ENCODE assay signal across 3 cellular contexts in the genomic region with DNA sequence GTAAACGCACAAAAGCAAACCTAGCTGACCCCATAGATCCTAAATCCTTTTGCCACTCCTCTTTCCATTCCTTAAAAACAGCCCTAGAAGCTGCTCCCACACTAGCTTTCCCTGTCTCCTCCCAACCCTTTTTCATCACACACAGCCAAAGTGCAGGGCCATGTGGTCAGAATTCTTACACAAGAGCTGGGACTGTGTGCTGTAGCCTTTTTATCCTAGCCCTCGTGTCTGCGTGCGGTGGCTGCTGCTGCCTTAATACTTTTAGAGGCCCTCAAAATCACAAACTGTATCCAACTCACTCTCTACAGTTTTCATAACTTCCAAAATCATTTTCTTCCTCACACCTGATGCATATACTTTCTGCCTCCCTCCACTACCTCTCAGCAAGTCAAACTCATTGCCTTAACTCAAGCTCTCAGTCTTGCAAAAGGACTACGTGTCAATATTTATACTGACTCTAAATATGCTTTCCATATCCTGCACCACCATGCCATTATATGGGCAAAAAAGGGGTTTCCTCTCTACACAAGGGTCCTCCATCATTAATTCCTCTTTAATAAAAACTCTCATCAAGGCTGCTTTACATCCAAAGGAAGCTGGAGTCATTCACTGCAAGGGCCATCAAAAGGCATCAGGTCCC.
TF ChIP-seq lines count a peak whose summit lies in the region.

No MANE protein-coding gene starts in this region.

TF ChIP-seq in HEK293, 187 proteins besides CTCF, POLR2A, EP300 and RAD21:
- TF ChIP-seq ZNF600 (tag by site-specific recombination; IDR thresholded peaks at IDR 0.05), result peak; percentile 94
TF ChIP-seq in HEK293: peak in this region for 1; not testable (repeated sequence) for 186.

TF ChIP-seq in K562, 482 proteins besides CTCF, POLR2A, EP300 and RAD21:
- peak in 1 of 2 experiments; percentile 89; a peak in 2 of 3 replicates for TF ChIP-seq CBX3 (IDR thresholded peaks at IDR 0.05; ENCODE audit: borderline replicate concordance in 1 of 2, low read length in 2 of 2)
- peak; percentile 92 for TF ChIP-seq CBX5 (IDR thresholded peaks at IDR 0.05; ENCODE audit: borderline replicate concordance, low read depth)
- peak; percentile 75 for TF ChIP-seq TRIM28 (IDR thresholded peaks at IDR 0.05)

TF ChIP-seq in HepG2, 621 proteins besides CTCF, POLR2A, EP300 and RAD21:
- TF ChIP-seq ZNF12 (CRISPR knock-in tag; IDR thresholded peaks at IDR 0.05) (0 out of 2 replicates have a peak, but pooled peaks have one; percentile 60), CEBPB (IDR thresholded peaks at IDR 0.05; ENCODE audit: borderline replicate concordance, low read depth, low read length) (peak; percentile 61; the same call in 1 of the 2 replicates), SALL1 (CRISPR knock-in tag; IDR thresholded peaks at IDR 0.05) (peak; percentile 30; the same call in 1 of the 2 replicates)
- TF ChIP-seq, protein P1, sequence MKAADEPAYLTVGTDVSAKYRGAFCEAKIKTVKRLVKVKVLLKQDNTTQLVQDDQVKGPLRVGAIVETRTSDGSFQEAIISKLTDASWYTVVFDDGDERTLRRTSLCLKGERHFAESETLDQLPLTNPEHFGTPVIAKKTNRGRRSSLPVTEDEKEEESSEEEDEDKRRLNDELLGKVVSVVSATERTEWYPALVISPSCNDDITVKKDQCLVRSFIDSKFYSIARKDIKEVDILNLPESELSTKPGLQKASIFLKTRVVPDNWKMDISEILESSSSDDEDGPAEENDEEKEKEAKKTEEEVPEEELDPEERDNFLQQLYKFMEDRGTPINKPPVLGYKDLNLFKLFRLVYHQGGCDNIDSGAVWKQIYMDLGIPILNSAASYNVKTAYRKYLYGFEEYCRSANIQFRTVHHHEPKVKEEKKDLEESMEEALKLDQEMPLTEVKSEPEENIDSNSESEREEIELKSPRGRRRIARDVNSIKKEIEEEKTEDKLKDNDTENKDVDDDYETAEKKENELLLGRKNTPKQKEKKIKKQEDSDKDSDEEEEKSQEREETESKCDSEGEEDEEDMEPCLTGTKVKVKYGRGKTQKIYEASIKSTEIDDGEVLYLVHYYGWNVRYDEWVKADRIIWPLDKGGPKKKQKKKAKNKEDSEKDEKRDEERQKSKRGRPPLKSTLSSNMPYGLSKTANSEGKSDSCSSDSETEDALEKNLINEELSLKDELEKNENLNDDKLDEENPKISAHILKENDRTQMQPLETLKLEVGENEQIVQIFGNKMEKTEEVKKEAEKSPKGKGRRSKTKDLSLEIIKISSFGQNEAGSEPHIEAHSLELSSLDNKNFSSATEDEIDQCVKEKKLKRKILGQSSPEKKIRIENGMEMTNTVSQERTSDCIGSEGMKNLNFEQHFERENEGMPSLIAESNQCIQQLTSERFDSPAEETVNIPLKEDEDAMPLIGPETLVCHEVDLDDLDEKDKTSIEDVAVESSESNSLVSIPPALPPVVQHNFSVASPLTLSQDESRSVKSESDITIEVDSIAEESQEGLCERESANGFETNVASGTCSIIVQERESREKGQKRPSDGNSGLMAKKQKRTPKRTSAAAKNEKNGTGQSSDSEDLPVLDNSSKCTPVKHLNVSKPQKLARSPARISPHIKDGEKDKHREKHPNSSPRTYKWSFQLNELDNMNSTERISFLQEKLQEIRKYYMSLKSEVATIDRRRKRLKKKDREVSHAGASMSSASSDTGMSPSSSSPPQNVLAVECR (CRISPR knock-in tag; IDR thresholded peaks at IDR 0.05; ENCODE audit: borderline replicate concordance), result 0 out of 2 replicates have a peak, but pooled peaks have one; percentile 13
TF ChIP-seq in HepG2: peak in this region for 4; not testable (repeated sequence) for 617.
